ENCODE assay signal across 8 cellular contexts in genomic region chr16:75648265-75649076, GRCh38. TPM values are rescaled to one million over a fixed set of nuclear protein-coding genes. Genes with fewer than 3 reads are reported as not detected.
DNase-seq lines count a peak whose midpoint lies in the region; ATAC-seq, FAIRE-seq and TF ChIP-seq lines count a peak whose summit lies in the region.

No MANE protein-coding gene starts in this region.

- peaks cover 86% of the 10 kb centered on the region for H4K20me1 ChIP-seq in BLaER1

- intact Hi-C loops in activated CD8-positive, alpha-beta T cell treated with anti-CD3 and anti-CD28 coated beads for 36 hours (cut with micrococcal nuclease), result loop anchor here (2.0 to 5.0 kb wide), 2 partner anchors 26 to 114 kb away; partner anchors contain the start of gene ADAT1

- peaks cover 51% of the 10 kb centered on the region for H3K4me1 Mint-ChIP-seq in activated CD8-positive, alpha-beta T cell treated with anti-CD3 and anti-CD28 coated beads for 36 hours (ENCODE audit: low read depth)

- H3K27me3 Mint-ChIP-seq in activated CD8-positive, alpha-beta T cell treated with anti-CD3 and anti-CD28 coated beads for 36 hours, result no peaks in the 10 kb centered on the region

- H3K4me1 ChIP-seq in BLaER1, result peaks cover 60% of the 10 kb centered on the region
- peaks cover 14% of the 10 kb centered on the region for H3K4me1 ChIP-seq in ectodermal cell (ENCODE audit: control insufficient read depth, insufficient read depth, low read length)

- H3K4me2 ChIP-seq in BLaER1, result peak overlapping the region; percentile 86

- CTCF ChIA-PET in activated CD8-positive, alpha-beta T cell treated with anti-CD3 and anti-CD28 coated beads for 36 hours (lab: Charles Lee), result interaction anchor here (0.8 to 5.2 kb wide), 9 partner anchors 16 to 215 kb away, joined by 3 to 20 read pairs (median 4); partner anchors contain the start of genes ADAT1, CFDP1 and GABARAPL2

- no peak for TF ChIP-seq CTCF in activated CD8-positive, alpha-beta T cell treated with anti-CD3 and anti-CD28 coated beads for 36 hours (IDR thresholded peaks at IDR 0.05)

- 0 to 1% methylated on average over 62 of the region's 62 CpGs for WGBS in ectodermal cell, 2 experiments

- peak overlapping the region; percentile 91 for H3K27ac Mint-ChIP-seq in activated CD8-positive, alpha-beta T cell treated with anti-CD3 and anti-CD28 coated beads for 36 hours

- H3K36me3 ChIP-seq in BLaER1 (peaks cover 24% of the 10 kb centered on the region), ectodermal cell (ENCODE audit: control insufficient read depth, insufficient read depth, low read length) (no peaks in the 10 kb centered on the region)

- DNase-seq in GM19239 (ENCODE audit: insufficient read length, low spot score) (peak; percentile 31), NCI-H774 (lab: John Stamatoyannopoulos, UW) (peak; percentile 36), lung microvascular endothelial cell (ENCODE audit: low read depth in 2 of 2) (peak; percentile 70 to 81)
- DNase-seq in activated CD8-positive, alpha-beta T cell treated with anti-CD3 and anti-CD28 coated beads for 36 hours, result peak; percentile 95
- peak; percentile 71 to 74 (median 74) for DNase-seq in stimulated activated CD4-positive, alpha-beta T cell treated with anti-CD3 and anti-CD28 coated beads, TNF-alpha, amount 100 ng/mL, for 4 hours (ENCODE audit: low read depth in 3 of 3)

- ATAC-seq in HG03439 (IDR thresholded peaks at IDR 0.05; ENCODE audit: unreplicated experiment), result peak; percentile 45
- peak; percentile 45 for ATAC-seq in activated CD8-positive, alpha-beta T cell treated with anti-CD3 and anti-CD28 coated beads for 36 hours

- H3K9me3 Mint-ChIP-seq in activated CD8-positive, alpha-beta T cell treated with anti-CD3 and anti-CD28 coated beads for 36 hours, result no peaks in the 10 kb centered on the region

- H3K9me3 ChIP-seq in BLaER1 (no peaks in the 10 kb centered on the region), ectodermal cell (ENCODE audit: control insufficient read depth, low read length) (no peaks in the 10 kb centered on the region)

- peak; percentile 62 for FAIRE-seq in GM19239 (lab: Jason Lieb, UNC)

- H3K4me3 ChIP-seq in BLaER1 (peak overlapping the region; percentile 89), ectodermal cell (ENCODE audit: insufficient read depth, low read depth, low read length) (peak overlapping the region; percentile 98)

- H3K27ac ChIP-seq in BLaER1, result peak overlapping the region; percentile 93
- peak overlapping the region; percentile 83 for H3K27ac ChIP-seq in ectodermal cell (ENCODE audit: insufficient read depth, low read depth, low read length, poor library complexity, severe bottlenecking)

- peaks cover 54% of the 10 kb centered on the region for H3K36me3 Mint-ChIP-seq in activated CD8-positive, alpha-beta T cell treated with anti-CD3 and anti-CD28 coated beads for 36 hours (ENCODE audit: low read depth)

- H3K9ac ChIP-seq in BLaER1, result peak overlapping the region; percentile 95

- POLR2A ChIA-PET in activated CD8-positive, alpha-beta T cell treated with anti-CD3 and anti-CD28 coated beads for 36 hours (lab: Charles Lee), result interaction anchor here (0.8 to 4.8 kb wide), 14 partner anchors 7 to 1543 kb away, joined by 3 to 50 read pairs (median 10); partner anchors contain the start of genes ADAT1, CFDP1, GABARAPL2 and MON1B

- peak overlapping the region; percentile 84 for H3K4me3 Mint-ChIP-seq in activated CD8-positive, alpha-beta T cell treated with anti-CD3 and anti-CD28 coated beads for 36 hours

- no peaks in the 10 kb centered on the region for H3K27me3 ChIP-seq in BLaER1
- H3K27me3 ChIP-seq in ectodermal cell (ENCODE audit: control insufficient read depth, insufficient read depth, low read length, poor library complexity, severe bottlenecking), result no peaks in the 10 kb centered on the region

RNA-seq across cellular contexts. Expression of gene TERF2IP, which starts 0.9 kb away (rescaled TPM):
- 10 to 100 TPM; 66.3 to 68.1 TPM for total RNA-seq in activated CD8-positive, alpha-beta T cell treated with anti-CD3 and anti-CD28 coated beads for 36 hours
- polyA plus RNA-seq in ectodermal cell (2013, experiment 1 of 4), result 31.0 TPM
- polyA plus RNA-seq in ectodermal cell (2013, experiment 2 of 4), result 23.9 TPM
- 23.5 TPM for polyA plus RNA-seq in ectodermal cell (2013, experiment 3 of 4)
- 31.9 TPM for polyA plus RNA-seq in ectodermal cell (2013, experiment 4 of 4)
- 27.7 and 42.3 TPM in 2 replicates for total RNA-seq in lung microvascular endothelial cell

RNA-seq across cellular contexts. Expression of gene KARS1, which starts 1.0 kb away (rescaled TPM):
- 100 to 1,000 TPM; 320 to 335 TPM for total RNA-seq in activated CD8-positive, alpha-beta T cell treated with anti-CD3 and anti-CD28 coated beads for 36 hours
- 160 TPM for polyA plus RNA-seq in ectodermal cell (2013, experiment 1 of 4)
- polyA plus RNA-seq in ectodermal cell (2013, experiment 2 of 4), result 152 TPM
- 128 TPM for polyA plus RNA-seq in ectodermal cell (2013, experiment 3 of 4)
- 132 TPM for polyA plus RNA-seq in ectodermal cell (2013, experiment 4 of 4)
- 119 and 121 TPM in 2 replicates for total RNA-seq in lung microvascular endothelial cell

RNA-seq across cellular contexts. Expression of gene ADAT1, which starts 25.4 kb away (rescaled TPM):
- 10 to 100 TPM; 41.7 to 43.6 TPM for total RNA-seq in activated CD8-positive, alpha-beta T cell treated with anti-CD3 and anti-CD28 coated beads for 36 hours
- polyA plus RNA-seq in ectodermal cell (2013, experiment 1 of 4), result 72.7 TPM
- 79.9 TPM for polyA plus RNA-seq in ectodermal cell (2013, experiment 2 of 4)
- polyA plus RNA-seq in ectodermal cell (2013, experiment 3 of 4), result 47.6 TPM
- polyA plus RNA-seq in ectodermal cell (2013, experiment 4 of 4), result 56.8 TPM
- 43.2 and 56.9 TPM in 2 replicates for total RNA-seq in lung microvascular endothelial cell

RNA-seq across cellular contexts. Expression of gene CPHXL2, which starts 28.3 kb away (rescaled TPM):
- not detected for total RNA-seq in activated CD8-positive, alpha-beta T cell treated with anti-CD3 and anti-CD28 coated beads for 36 hours
- not detected for polyA plus RNA-seq in ectodermal cell (2013, experiment 1 of 4)
- polyA plus RNA-seq in ectodermal cell (2013, experiment 2 of 4), result not detected
- polyA plus RNA-seq in ectodermal cell (2013, experiment 3 of 4), result not detected
- polyA plus RNA-seq in ectodermal cell (2013, experiment 4 of 4), result not detected
- total RNA-seq in lung microvascular endothelial cell, result not detected in 2 replicates

RNA-seq across cellular contexts. Expression of gene DUXB, which starts 52.8 kb away (rescaled TPM):
- not detected for total RNA-seq in activated CD8-positive, alpha-beta T cell treated with anti-CD3 and anti-CD28 coated beads for 36 hours
- polyA plus RNA-seq in ectodermal cell (2013, experiment 1 of 4), result not detected
- not detected for polyA plus RNA-seq in ectodermal cell (2013, experiment 2 of 4)
- polyA plus RNA-seq in ectodermal cell (2013, experiment 3 of 4), result not detected
- not detected for polyA plus RNA-seq in ectodermal cell (2013, experiment 4 of 4)
- total RNA-seq in lung microvascular endothelial cell, result not detected in 2 replicates

Comparison
In these comparisons a context has a peak if more than half of its experiments do, and no peak if none do; other contexts are left out.
1. Peak in every context shown above with its lines: DNase-seq, ATAC-seq, H3K4me3 ChIP-seq and H3K27ac ChIP-seq.
2. DNase-seq: peak in every context shown above with its lines; median percentile 95 in activated CD8-positive, alpha-beta T cell treated with anti-CD3 and anti-CD28 coated beads for 36 hours; 76 in lung microvascular endothelial cell; 74 in stimulated activated CD4-positive, alpha-beta T cell treated with anti-CD3 and anti-CD28 coated beads, TNF-alpha, amount 100 ng/mL, for 4 hours; 36 in NCI-H774; 31 in GM19239.